25 cellular contexts compared by ENCODE assay signal in genomic region chr1:186708578-186709203, GRCh38. TPM values are rescaled to one million over a fixed set of nuclear protein-coding genes. Genes with fewer than 3 reads are reported as not detected.
DNase-seq lines count a peak whose midpoint lies in the region; ATAC-seq, FAIRE-seq and TF ChIP-seq lines count a peak whose summit lies in the region.
"Had no signal": no experiment of that assay in that cellular context is flagged by ENCODE, and none has a peak within 500 bp of the region (broad histone marks: within the 10 kb centered on the region; RNA-seq: fewer than 3 reads in every experiment).

No MANE protein-coding gene starts in this region.

- peak overlapping the region; percentile 42 for H3K27ac ChIP-seq in foreskin keratinocyte
- no peak overlapping the region for H3K27ac ChIP-seq in spleen
- H3K27ac ChIP-seq: left lung, right atrium auricular region had no signal

- no peak overlapping the region for H3K4me3 ChIP-seq in cardiac fibroblast (replicated peaks in 1 of 2; ENCODE audit: low read depth in 2 of 2, low read length in 2 of 2)
- H3K4me3 ChIP-seq in spleen: no peak overlapping the region
- H3K4me3 ChIP-seq: HAP-1, left lung, right atrium auricular region had no signal

- H3K4me1 ChIP-seq in foreskin keratinocyte (peaks cover 6% of the 10 kb centered on the region), spleen (no peaks in the 10 kb centered on the region)
- H3K4me1 ChIP-seq: left lung, right atrium auricular region had no signal

- H3K36me3 ChIP-seq in spleen: no peaks in the 10 kb centered on the region
- H3K36me3 ChIP-seq: HAP-1, left lung, right atrium auricular region had no signal

- H3K27me3 ChIP-seq in foreskin keratinocyte: no peaks in the 10 kb centered on the region
- no peaks in the 10 kb centered on the region for H3K27me3 ChIP-seq in spleen (replicated peaks in 1 of 7)
- H3K27me3 ChIP-seq: left lung, right atrium auricular region had no signal

- intact Hi-C loops in spleen (cut with DNase I; ENCODE audit: low total_unique reads): no loop called here

- H3K4me3 Mint-ChIP-seq in T-helper 17 cell: no peak overlapping the region
- H3K4me3 Mint-ChIP-seq: activated CD4-positive, alpha-beta memory T cell treated with anti-CD3 and anti-CD28 coated beads, Interleukin-2, amount 10 ng/mL, durations not matched to agents 7 days and 5 days; central memory CD8-positive, alpha-beta T cell; natural killer cell; T-helper 2 cell treated with Interferon-gamma antibody and Interleukin-4, amounts not matched to agents 5 μg/mL and 100 μg/mL, for 36 hours; type B pancreatic cell had no signal

- FAIRE-seq in A204.1 (lab: Jason Lieb, UNC): peak; percentile 59

- peaks cover 2% of the 10 kb centered on the region for H3K4me1 Mint-ChIP-seq in T-helper 17 cell
- H3K4me1 Mint-ChIP-seq: activated CD4-positive, alpha-beta memory T cell treated with anti-CD3 and anti-CD28 coated beads, Interleukin-2, amount 10 ng/mL, durations not matched to agents 7 days and 5 days; central memory CD8-positive, alpha-beta T cell; natural killer cell had no signal

- TF ChIP-seq CTCF in cardiac fibroblast (IDR thresholded peaks at IDR 0.05; ENCODE audit: low read depth, low read length) (no peak), foreskin keratinocyte (conservative IDR thresholded peaks at IDR 0.05) (no peak), spleen (IDR thresholded peaks at IDR 0.05 in 8 of 11, conservative IDR thresholded peaks at IDR 0.05 in 3 of 11) (no peak)

- TF ChIP-seq POLR2A in spleen (IDR thresholded peaks at IDR 0.05): no peak

- H3K27ac Mint-ChIP-seq in T-helper 17 cell: no peak overlapping the region
- H3K27ac Mint-ChIP-seq: activated CD4-positive, alpha-beta memory T cell treated with anti-CD3 and anti-CD28 coated beads, Interleukin-2, amount 10 ng/mL, durations not matched to agents 7 days and 5 days; natural killer cell; T-helper 2 cell treated with Interferon-gamma antibody and Interleukin-4, amounts not matched to agents 5 μg/mL and 100 μg/mL, for 36 hours; type B pancreatic cell had no signal

- ATAC-seq in foreskin keratinocyte (peak; percentile 86), T-helper 17 cell (no peak), GM19463 (IDR thresholded peaks at IDR 0.05; ENCODE audit: unreplicated experiment) (no peak)
- ATAC-seq: left lung, natural killer cell had no signal

- 75 to 91% (median 81%) methylated on average over 8 of the region's 8 CpGs for WGBS in spleen, 5 donors

- no peaks in the 10 kb centered on the region for H3K27me3 Mint-ChIP-seq in T-helper 17 cell
- H3K27me3 Mint-ChIP-seq: central memory CD8-positive, alpha-beta T cell; type B pancreatic cell had no signal

- peak; percentile 53 for DNase-seq in NCI-H226
- DNase-seq in cardiac fibroblast (ENCODE audit: low read depth in 2 of 2): peak; percentile 33 to 85
- DNase-seq in foreskin keratinocyte: peak; percentile 29 to 62
- no peak for DNase-seq in T-helper 17 cell
- DNase-seq in activated effector memory CD4-positive, alpha-beta T cell treated with Interleukin-2 at 50 U/mL for 16 hours: no peak
- no peak for DNase-seq in spleen
- DNase-seq: activated CD4-positive, alpha-beta memory T cell treated with anti-CD3 and anti-CD28 coated beads, Interleukin-2, amount 10 ng/mL, durations not matched to agents 7 days and 5 days; amygdala; head of caudate nucleus; KBM-7; left lung; midbrain; natural killer cell; NCI-H146; NCI-H2171 treated with DMSO at 0.1 percent for 48 hours; NCI-H526 treated with DMSO at 0.1 percent for 48 hours; RPMI8226 had no signal

- no peaks in the 10 kb centered on the region for H3K9me3 ChIP-seq in T-helper 17 cell (ENCODE audit: control insufficient read depth, low read length, poor library complexity, severe bottlenecking)
- no peaks in the 10 kb centered on the region for H3K9me3 ChIP-seq in spleen
- H3K9me3 ChIP-seq: HAP-1, left lung, right atrium auricular region had no signal

- H3K36me3 Mint-ChIP-seq in T-helper 17 cell (ENCODE audit: low read depth): no peaks in the 10 kb centered on the region
- H3K36me3 Mint-ChIP-seq: natural killer cell, type B pancreatic cell had no signal

RNA-seq across cellular contexts. Expression of gene PTGS2, which starts 28.5 kb away (rescaled TPM):
- total RNA-seq in foreskin keratinocyte: 25.1 and 40.7 TPM in 2 replicates
- polyA plus RNA-seq in foreskin keratinocyte: 5.6 and 7.2 TPM in 2 replicates
- 1 to 10 TPM; 3.5 to 6.4 TPM for total RNA-seq in T-helper 17 cell
- total RNA-seq in spleen: 1 to 10 TPM; 1.3 to 8.3 (median 3.6) TPM
- under 1 TPM; 0.20 to 0.42 (median 0.30) TPM for polyA plus RNA-seq in spleen
- total RNA-seq: A172 had no signal

Comparison
In these comparisons a context has a peak if more than half of its experiments do, and no peak if none do; other contexts are left out.
1. DNase-seq: peak in NCI-H226 (single experiment), cardiac fibroblast (2 of 2) and foreskin keratinocyte (2 of 2); none in T-helper 17 cell (0 of 3), activated effector memory CD4-positive, alpha-beta T cell treated with Interleukin-2 at 50 U/mL for 16 hours (single experiment) and spleen (single experiment).